In the genomic region with DNA sequence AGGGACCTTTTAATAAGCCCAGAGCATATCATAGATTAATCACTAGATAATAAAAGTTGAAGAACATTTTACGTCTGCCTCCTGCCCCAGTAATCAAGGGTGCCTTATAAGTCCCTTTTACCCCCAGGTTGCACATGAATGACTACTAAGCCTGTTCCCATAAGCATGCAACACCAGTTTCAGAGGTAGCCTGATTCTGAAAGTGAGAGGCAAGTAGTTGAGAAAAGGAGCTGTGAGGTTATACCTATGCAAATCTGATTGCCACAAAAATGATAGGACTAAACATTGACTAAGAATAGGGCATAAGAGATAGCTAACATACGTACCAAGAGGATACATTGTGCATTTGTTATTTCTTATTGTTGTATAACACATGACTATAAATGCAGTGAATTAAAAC, we compare ENCODE assay signal across 24 cellular contexts.
"Had no signal": no experiment of that assay in that cellular context is flagged by ENCODE, and none has a peak within 500 bp of the region (broad histone marks: within the 10 kb centered on the region; RNA-seq: fewer than 3 reads in every experiment).

No MANE protein-coding gene starts in this region.

- ATAC-seq: activated CD8-positive, alpha-beta T cell treated with anti-CD3 and anti-CD28 coated beads, Interleukin-2, amount 10 ng/mL, durations not matched to agents 7 days and 5 days; activated T-cell treated with anti-CD3 and anti-CD28 coated beads, Interleukin-2, amount 50 U/mL, for 4 hours; gastroesophageal sphincter; naive thymus-derived CD4-positive, alpha-beta T cell; right lobe of liver had no signal

- H3K4me3 Mint-ChIP-seq: activated CD8-positive, alpha-beta T cell treated with anti-CD3 and anti-CD28 coated beads, Interleukin-2, amount 10 ng/mL, durations not matched to agents 7 days and 5 days; activated naive CD8-positive, alpha-beta T cell; activated T-cell treated with anti-CD3 and anti-CD28 coated beads, Interleukin-2, amount 50 U/mL, for 4 hours; naive thymus-derived CD4-positive, alpha-beta T cell; neural crest cell had no signal

- H3K4me1 Mint-ChIP-seq: naive thymus-derived CD4-positive, alpha-beta T cell; neural crest cell had no signal

- H3K36me3 Mint-ChIP-seq: activated naive CD8-positive, alpha-beta T cell; naive thymus-derived CD4-positive, alpha-beta T cell had no signal

- FAIRE-seq: astrocyte, small intestine, TTC549 had no signal

- H3K27ac Mint-ChIP-seq: activated CD8-positive, alpha-beta T cell treated with anti-CD3 and anti-CD28 coated beads, Interleukin-2, amount 10 ng/mL, durations not matched to agents 7 days and 5 days; activated naive CD8-positive, alpha-beta T cell; activated T-helper 2 cell treated with anti-CD3 and anti-CD28 coated beads, Interferon-gamma antibody, Interleukin-2, Interleukin-4, amounts not matched to agents 10 μg/mL and 5 μg/mL and 100 μg/mL, durations not matched to agents 14 hours and 24 hours and 36 hours; naive thymus-derived CD4-positive, alpha-beta T cell had no signal

- H3K27me3 Mint-ChIP-seq: activated naive CD8-positive, alpha-beta T cell; naive thymus-derived CD4-positive, alpha-beta T cell had no signal

- DNase-seq: activated CD4-positive, alpha-beta T cell treated with anti-CD3 and anti-CD28 coated beads for 1 hour; activated CD4-positive, alpha-beta T cell treated with anti-CD3 and anti-CD28 coated beads, Interleukin-2, amount 50 U/mL, for 1 hour; activated CD8-positive, alpha-beta T cell treated with anti-CD3 and anti-CD28 coated beads, Interleukin-2, amount 10 ng/mL, durations not matched to agents 7 days and 5 days; activated naive CD4-positive, alpha-beta T cell; activated T-cell treated with anti-CD3 and anti-CD28 coated beads, Interleukin-2, amount 50 U/mL, for 4 hours; central memory CD4-positive, alpha-beta T cell; esophagus squamous epithelium; head of caudate nucleus; hypothalamus; left ventricle myocardium inferior; naive thymus-derived CD4-positive, alpha-beta T cell; occipital lobe; right lobe of liver; small intestine; stimulated activated CD8-positive, alpha-beta memory T cell treated with anti-CD3 and anti-CD28 coated beads, Interleukin-4, amount 100 ng/mL, for 48 hours; stimulated activated naive CD4-positive, alpha-beta T cell; testis; trophoblast cell had no signal
